8 cellular contexts compared by ENCODE assay signal in genomic region chr18:76658627-76659026, GRCh38.
DNase-seq lines count a peak whose midpoint lies in the region; ATAC-seq, FAIRE-seq and TF ChIP-seq lines count a peak whose summit lies in the region.

No MANE protein-coding gene starts in this region.

- ATAC-seq in GM21825 (IDR thresholded peaks at IDR 0.05; ENCODE audit: unreplicated experiment), result peak; percentile 63

- DNase-seq in ELR (ENCODE audit: low read depth) (peak; percentile 20), SK-N-DZ (ENCODE audit: low spot score) (peak; percentile 72), keratinocyte (ENCODE audit: low read depth, low spot score) (no peak), T-helper 1 cell (no peak), G401 (ENCODE audit: low spot score) (no peak), NCI-H2196 treated with DMSO at 0.1 percent for 48 hours (lab: John Stamatoyannopoulos, UW; ENCODE audit: unreplicated experiment) (no peak)
- no peak for DNase-seq in CD4-positive, alpha-beta memory T cell

- H3K9me3 ChIP-seq in keratinocyte (ENCODE audit: control insufficient read depth, low read depth, low read length), result no peaks in the 10 kb centered on the region
- H3K9me3 ChIP-seq in CD4-positive, alpha-beta memory T cell (ENCODE audit: control insufficient read depth in 1 of 2, low read length in 2 of 2), result no peaks in the 10 kb centered on the region

- in situ Hi-C loops in G401 (cut with HindIII; ENCODE audit: low sequenced_read_pairs), result no loop called here

- H3K4me3 Mint-ChIP-seq in CD4-positive, alpha-beta memory T cell, result peak overlapping the region in 1 of 8 donors; percentile 21

- FAIRE-seq in keratinocyte (lab: Jason Lieb, UNC), result no peak

- peaks cover 19 to 28% of the 10 kb centered on the region in 2 donors for H3K27me3 Mint-ChIP-seq in CD4-positive, alpha-beta memory T cell

- H3K27me3 ChIP-seq in keratinocyte (ENCODE audit: control insufficient read depth, extremely low read depth, insufficient read depth, low read length), result peaks cover 13% of the 10 kb centered on the region
- peaks cover 30% of the 10 kb centered on the region for H3K27me3 ChIP-seq in CD4-positive, alpha-beta memory T cell (ENCODE audit: insufficient read depth, low read length)

- H3K27ac ChIP-seq in keratinocyte (ENCODE audit: control insufficient read depth, insufficient read depth, low read length), result no peak overlapping the region
- no peak overlapping the region for H3K27ac ChIP-seq in CD4-positive, alpha-beta memory T cell (ENCODE audit: low read depth, low read length)

- H3K9me3 Mint-ChIP-seq in CD4-positive, alpha-beta memory T cell, result no peaks in the 10 kb centered on the region

- no peak overlapping the region for H3K27ac Mint-ChIP-seq in CD4-positive, alpha-beta memory T cell

- H3K4me2 ChIP-seq in keratinocyte (ENCODE audit: control insufficient read depth, extremely low read depth, insufficient read depth, low read depth, low read length), result no peak overlapping the region

- no peaks in the 10 kb centered on the region for H3K9me1 ChIP-seq in keratinocyte (ENCODE audit: control insufficient read depth, extremely low read depth, insufficient read depth, low read length)

- no peak overlapping the region for H2AFZ ChIP-seq in keratinocyte (ENCODE audit: control insufficient read depth, low read length)

- H4K20me1 ChIP-seq in keratinocyte (ENCODE audit: control insufficient read depth, extremely low read depth, insufficient read depth, low read length), result no peaks in the 10 kb centered on the region

- TF ChIP-seq CTCF in keratinocyte (optimal IDR thresholded peaks at IDR 0.05 in 1 of 3, IDR thresholded peaks at IDR 0.05 in 1 of 3, conservative IDR thresholded peaks at IDR 0.05 in 1 of 3; ENCODE audit: extremely low read depth in 1 of 3, insufficient read depth in 2 of 3, low read length in 3 of 3), result peak; percentile 22 to 45 (median 29)

- intact Hi-C loops in CD4-positive, alpha-beta memory T cell (cut with micrococcal nuclease), result no loop called here

- no peak overlapping the region for H3K4me3 ChIP-seq in keratinocyte (ENCODE audit: control insufficient read depth in 2 of 3, extremely low read depth in 1 of 3, insufficient read depth in 2 of 3, low read depth in 1 of 3, low read length in 3 of 3)
- no peak overlapping the region for H3K4me3 ChIP-seq in CD4-positive, alpha-beta memory T cell (ENCODE audit: low read length in 2 of 2)

- H3K4me1 Mint-ChIP-seq in CD4-positive, alpha-beta memory T cell, result peaks cover 4 to 12% (median 10%) of the 10 kb centered on the region in 4 donors

- H3K79me2 ChIP-seq in keratinocyte (ENCODE audit: control insufficient read depth, insufficient read depth, low read length), result no peaks in the 10 kb centered on the region

- CTCF ChIA-PET in CD4-positive, alpha-beta memory T cell (lab: Charles Lee; ENCODE audit: partially characterized antibody), result interaction anchor here (1.0 kb wide), 1 partner anchor 10 kb away, joined by 3 read pairs; no protein-coding TSS in a partner anchor

- H3K36me3 ChIP-seq in keratinocyte (ENCODE audit: control insufficient read depth in 2 of 2, extremely low read depth in 1 of 2, insufficient read depth in 2 of 2, low read length in 2 of 2), result no peaks in the 10 kb centered on the region
- no peaks in the 10 kb centered on the region for H3K36me3 ChIP-seq in CD4-positive, alpha-beta memory T cell (ENCODE audit: insufficient read depth, low read length)

- no peaks in the 10 kb centered on the region for H3K36me3 Mint-ChIP-seq in CD4-positive, alpha-beta memory T cell

- dilution Hi-C loops in keratinocyte (cut with MboI; ENCODE audit: extremely low pct_ligation_motif_present, low sequenced_read_pairs), result no loop called here

- no peaks in the 10 kb centered on the region for H3K4me1 ChIP-seq in keratinocyte (ENCODE audit: control insufficient read depth, extremely low read depth, insufficient read depth, low read length)
- peaks cover 14% of the 10 kb centered on the region for H3K4me1 ChIP-seq in CD4-positive, alpha-beta memory T cell (ENCODE audit: insufficient read depth, low read length)

- POLR2A ChIA-PET in CD4-positive, alpha-beta memory T cell (lab: Charles Lee; ENCODE audit: partially characterized antibody), result interaction anchor here (0.6 kb wide), 1 partner anchor 231 kb away, joined by 3 read pairs; no protein-coding TSS in a partner anchor

- no peak overlapping the region for H3K9ac ChIP-seq in keratinocyte (ENCODE audit: control insufficient read depth, extremely low read depth, insufficient read depth, low read length)

Comparison
In these comparisons a context has a peak if more than half of its experiments do, and no peak if none do; other contexts are left out.
1. DNase-seq: peak in ELR (single experiment) and SK-N-DZ (single experiment); none in keratinocyte (single experiment), CD4-positive, alpha-beta memory T cell (0 of 5), T-helper 1 cell (0 of 5), G401 (single experiment) and NCI-H2196 treated with DMSO at 0.1 percent for 48 hours (single experiment).